ENCODE assay signal across 1 cellular context in the genomic region with DNA sequence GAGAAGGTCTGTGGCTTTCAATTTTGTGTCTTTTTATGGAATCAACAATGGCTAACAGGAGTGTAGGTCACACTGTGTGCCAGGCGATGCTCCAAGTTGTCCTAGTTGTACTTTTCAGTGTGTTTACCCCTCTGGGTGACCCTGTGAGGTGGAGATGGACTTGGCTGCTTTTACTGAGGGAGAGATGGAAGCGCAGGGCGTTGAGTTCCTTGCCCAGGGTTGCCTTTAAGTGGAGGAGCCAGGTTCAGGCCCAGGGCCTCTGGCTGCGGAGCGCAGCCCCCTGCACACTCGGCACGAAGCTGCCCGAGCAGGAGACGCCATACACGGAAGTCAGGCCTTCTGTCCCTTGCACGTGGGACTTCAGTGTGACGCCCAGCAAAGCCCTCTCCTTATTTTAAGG.
TF ChIP-seq lines count a peak whose summit lies in the region.

No MANE protein-coding gene starts in this region.

TF ChIP-seq in GM23338, 12 proteins besides CTCF, POLR2A, EP300 and RAD21:
- TF ChIP-seq, protein P1, sequence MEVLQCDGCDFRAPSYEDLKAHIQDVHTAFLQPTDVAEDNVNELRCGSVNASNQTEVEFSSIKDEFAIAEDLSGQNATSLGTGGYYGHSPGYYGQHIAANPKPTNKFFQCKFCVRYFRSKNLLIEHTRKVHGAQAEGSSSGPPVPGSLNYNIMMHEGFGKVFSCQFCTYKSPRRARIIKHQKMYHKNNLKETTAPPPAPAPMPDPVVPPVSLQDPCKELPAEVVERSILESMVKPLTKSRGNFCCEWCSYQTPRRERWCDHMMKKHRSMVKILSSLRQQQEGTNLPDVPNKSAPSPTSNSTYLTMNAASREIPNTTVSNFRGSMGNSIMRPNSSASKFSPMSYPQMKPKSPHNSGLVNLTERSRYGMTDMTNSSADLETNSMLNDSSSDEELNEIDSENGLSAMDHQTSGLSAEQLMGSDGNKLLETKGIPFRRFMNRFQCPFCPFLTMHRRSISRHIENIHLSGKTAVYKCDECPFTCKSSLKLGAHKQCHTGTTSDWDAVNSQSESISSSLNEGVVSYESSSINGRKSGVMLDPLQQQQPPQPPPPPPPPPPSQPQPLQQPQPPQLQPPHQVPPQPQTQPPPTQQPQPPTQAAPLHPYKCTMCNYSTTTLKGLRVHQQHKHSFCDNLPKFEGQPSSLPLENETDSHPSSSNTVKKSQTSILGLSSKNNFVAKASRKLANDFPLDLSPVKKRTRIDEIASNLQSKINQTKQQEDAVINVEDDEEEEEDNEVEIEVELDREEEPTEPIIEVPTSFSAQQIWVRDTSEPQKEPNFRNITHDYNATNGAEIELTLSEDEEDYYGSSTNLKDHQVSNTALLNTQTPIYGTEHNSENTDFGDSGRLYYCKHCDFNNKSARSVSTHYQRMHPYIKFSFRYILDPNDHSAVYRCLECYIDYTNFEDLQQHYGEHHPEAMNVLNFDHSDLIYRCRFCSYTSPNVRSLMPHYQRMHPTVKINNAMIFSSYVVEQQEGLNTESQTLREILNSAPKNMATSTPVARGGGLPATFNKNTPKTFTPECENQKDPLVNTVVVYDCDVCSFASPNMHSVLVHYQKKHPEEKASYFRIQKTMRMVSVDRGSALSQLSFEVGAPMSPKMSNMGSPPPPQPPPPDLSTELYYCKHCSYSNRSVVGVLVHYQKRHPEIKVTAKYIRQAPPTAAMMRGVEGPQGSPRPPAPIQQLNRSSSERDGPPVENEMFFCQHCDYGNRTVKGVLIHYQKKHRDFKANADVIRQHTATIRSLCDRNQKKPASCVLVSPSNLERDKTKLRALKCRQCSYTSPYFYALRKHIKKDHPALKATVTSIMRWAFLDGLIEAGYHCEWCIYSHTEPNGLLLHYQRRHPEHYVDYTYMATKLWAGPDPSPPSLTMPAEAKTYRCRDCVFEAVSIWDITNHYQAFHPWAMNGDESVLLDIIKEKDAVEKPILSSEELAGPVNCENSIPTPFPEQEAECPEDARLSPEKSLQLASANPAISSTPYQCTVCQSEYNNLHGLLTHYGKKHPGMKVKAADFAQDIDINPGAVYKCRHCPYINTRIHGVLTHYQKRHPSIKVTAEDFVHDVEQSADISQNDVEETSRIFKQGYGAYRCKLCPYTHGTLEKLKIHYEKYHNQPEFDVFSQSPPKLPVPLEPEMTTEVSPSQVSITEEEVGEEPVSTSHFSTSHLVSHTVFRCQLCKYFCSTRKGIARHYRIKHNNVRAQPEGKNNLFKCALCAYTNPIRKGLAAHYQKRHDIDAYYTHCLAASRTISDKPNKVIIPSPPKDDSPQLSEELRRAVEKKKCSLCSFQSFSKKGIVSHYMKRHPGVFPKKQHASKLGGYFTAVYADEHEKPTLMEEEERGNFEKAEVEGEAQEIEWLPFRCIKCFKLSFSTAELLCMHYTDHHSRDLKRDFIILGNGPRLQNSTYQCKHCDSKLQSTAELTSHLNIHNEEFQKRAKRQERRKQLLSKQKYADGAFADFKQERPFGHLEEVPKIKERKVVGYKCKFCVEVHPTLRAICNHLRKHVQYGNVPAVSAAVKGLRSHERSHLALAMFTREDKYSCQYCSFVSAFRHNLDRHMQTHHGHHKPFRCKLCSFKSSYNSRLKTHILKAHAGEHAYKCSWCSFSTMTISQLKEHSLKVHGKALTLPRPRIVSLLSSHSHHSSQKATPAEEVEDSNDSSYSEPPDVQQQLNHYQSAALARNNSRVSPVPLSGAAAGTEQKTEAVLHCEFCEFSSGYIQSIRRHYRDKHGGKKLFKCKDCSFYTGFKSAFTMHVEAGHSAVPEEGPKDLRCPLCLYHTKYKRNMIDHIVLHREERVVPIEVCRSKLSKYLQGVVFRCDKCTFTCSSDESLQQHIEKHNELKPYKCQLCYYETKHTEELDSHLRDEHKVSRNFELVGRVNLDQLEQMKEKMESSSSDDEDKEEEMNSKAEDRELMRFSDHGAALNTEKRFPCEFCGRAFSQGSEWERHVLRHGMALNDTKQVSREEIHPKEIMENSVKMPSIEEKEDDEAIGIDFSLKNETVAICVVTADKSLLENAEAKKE (CRISPR knock-in tag; IDR thresholded peaks at IDR 0.05) = no peak
- TF ChIP-seq ZNF114 (CRISPR knock-in tag; IDR thresholded peaks at IDR 0.05) (no peak), POLR2AphosphoS5 (IDR thresholded peaks at IDR 0.05; ENCODE audit: low read depth) (no peak), EZH2phosphoT487 (IDR thresholded peaks at IDR 0.05; ENCODE audit: unreplicated experiment) (no peak), NANOG (IDR thresholded peaks at IDR 0.05; ENCODE audit: borderline replicate concordance) (no peak), ZNF331 (CRISPR knock-in tag; IDR thresholded peaks at IDR 0.05; ENCODE audit: low read depth) (no peak), CREB1 (CRISPR knock-in tag; IDR thresholded peaks at IDR 0.05; ENCODE audit: low read depth) (no peak), STAT1 (IDR thresholded peaks at IDR 0.05; ENCODE audit: unreplicated experiment) (no peak), EZH2 (IDR thresholded peaks at IDR 0.05; ENCODE audit: low read depth, unreplicated experiment) (no peak), JUNB (IDR thresholded peaks at IDR 0.05; ENCODE audit: unreplicated experiment) (no peak)
- TF ChIP-seq, protein P2, sequence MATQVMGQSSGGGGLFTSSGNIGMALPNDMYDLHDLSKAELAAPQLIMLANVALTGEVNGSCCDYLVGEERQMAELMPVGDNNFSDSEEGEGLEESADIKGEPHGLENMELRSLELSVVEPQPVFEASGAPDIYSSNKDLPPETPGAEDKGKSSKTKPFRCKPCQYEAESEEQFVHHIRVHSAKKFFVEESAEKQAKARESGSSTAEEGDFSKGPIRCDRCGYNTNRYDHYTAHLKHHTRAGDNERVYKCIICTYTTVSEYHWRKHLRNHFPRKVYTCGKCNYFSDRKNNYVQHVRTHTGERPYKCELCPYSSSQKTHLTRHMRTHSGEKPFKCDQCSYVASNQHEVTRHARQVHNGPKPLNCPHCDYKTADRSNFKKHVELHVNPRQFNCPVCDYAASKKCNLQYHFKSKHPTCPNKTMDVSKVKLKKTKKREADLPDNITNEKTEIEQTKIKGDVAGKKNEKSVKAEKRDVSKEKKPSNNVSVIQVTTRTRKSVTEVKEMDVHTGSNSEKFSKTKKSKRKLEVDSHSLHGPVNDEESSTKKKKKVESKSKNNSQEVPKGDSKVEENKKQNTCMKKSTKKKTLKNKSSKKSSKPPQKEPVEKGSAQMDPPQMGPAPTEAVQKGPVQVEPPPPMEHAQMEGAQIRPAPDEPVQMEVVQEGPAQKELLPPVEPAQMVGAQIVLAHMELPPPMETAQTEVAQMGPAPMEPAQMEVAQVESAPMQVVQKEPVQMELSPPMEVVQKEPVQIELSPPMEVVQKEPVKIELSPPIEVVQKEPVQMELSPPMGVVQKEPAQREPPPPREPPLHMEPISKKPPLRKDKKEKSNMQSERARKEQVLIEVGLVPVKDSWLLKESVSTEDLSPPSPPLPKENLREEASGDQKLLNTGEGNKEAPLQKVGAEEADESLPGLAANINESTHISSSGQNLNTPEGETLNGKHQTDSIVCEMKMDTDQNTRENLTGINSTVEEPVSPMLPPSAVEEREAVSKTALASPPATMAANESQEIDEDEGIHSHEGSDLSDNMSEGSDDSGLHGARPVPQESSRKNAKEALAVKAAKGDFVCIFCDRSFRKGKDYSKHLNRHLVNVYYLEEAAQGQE (IDR thresholded peaks at IDR 0.05; ENCODE audit: unreplicated experiment) = no peak
- TF ChIP-seq, protein P3, sequence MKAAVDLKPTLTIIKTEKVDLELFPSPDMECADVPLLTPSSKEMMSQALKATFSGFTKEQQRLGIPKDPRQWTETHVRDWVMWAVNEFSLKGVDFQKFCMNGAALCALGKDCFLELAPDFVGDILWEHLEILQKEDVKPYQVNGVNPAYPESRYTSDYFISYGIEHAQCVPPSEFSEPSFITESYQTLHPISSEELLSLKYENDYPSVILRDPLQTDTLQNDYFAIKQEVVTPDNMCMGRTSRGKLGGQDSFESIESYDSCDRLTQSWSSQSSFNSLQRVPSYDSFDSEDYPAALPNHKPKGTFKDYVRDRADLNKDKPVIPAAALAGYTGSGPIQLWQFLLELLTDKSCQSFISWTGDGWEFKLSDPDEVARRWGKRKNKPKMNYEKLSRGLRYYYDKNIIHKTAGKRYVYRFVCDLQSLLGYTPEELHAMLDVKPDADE (IDR thresholded peaks at IDR 0.05) = no peak
